ENCODE assay signal across 1 cellular context in the genomic region with DNA sequence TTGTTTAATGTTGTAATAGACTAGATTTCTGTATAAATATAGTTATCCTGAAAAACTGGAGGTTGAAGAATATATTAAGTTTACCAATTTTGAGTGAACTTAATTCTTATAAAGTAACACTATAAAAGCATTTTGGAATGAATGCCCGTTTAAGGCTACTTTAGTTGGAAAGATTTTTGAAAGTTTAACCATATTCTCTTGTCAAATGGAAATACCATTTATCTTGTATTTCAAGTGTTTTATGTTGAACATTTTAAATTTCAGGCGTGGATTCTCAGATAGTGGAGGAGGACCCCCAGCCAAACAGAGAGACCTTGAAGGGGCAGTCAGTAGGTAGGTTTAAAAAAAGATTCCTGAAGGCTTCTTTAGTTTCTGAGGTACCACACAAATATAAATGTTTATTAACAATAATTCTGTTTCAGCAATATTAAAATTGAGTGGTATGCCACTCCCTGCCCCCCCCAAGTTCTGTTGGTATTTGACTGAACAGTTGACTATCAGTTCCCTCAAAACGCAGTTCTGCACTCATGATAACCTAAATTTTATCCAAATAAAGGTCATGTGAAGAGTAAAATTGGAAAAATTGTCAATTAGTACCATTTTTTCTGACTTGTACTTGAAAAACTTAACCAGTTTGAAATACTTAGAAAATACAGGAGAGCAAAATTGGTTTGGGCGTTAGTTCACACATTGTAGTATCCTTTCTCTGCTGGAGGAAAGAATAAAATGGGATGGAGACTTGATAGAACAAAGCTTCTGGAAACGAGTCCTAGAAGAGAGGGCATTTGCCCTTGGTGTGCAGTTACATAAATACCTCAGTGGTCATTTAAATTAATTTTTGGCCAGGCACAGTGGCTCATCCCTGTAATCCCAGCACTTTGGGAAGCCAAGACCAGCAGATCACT.
TF ChIP-seq lines count a peak whose summit lies in the region.

No MANE protein-coding gene starts in this region.

TF ChIP-seq in A549, 52 proteins besides CTCF, POLR2A, EP300 and RAD21 (continued from another document):
- no peak for TF ChIP-seq HOXB5 (CRISPR knock-in tag; IDR thresholded peaks at IDR 0.05)
- TF ChIP-seq, protein P1, sequence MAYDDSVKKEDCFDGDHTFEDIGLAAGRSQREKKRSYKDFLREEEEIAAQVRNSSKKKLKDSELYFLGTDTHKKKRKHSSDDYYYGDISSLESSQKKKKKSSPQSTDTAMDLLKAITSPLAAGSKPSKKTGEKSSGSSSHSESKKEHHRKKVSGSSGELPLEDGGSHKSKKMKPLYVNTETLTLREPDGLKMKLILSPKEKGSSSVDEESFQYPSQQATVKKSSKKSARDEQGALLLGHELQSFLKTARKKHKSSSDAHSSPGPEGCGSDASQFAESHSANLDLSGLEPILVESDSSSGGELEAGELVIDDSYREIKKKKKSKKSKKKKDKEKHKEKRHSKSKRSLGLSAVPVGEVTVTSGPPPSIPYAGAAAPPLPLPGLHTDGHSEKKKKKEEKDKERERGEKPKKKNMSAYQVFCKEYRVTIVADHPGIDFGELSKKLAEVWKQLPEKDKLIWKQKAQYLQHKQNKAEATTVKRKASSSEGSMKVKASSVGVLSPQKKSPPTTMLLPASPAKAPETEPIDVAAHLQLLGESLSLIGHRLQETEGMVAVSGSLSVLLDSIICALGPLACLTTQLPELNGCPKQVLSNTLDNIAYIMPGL (CRISPR knock-in tag; IDR thresholded peaks at IDR 0.05; ENCODE audit: borderline replicate concordance): no peak
- TF ChIP-seq CBX8 (IDR thresholded peaks at IDR 0.05): no peak
- TF ChIP-seq MAZ (IDR thresholded peaks at IDR 0.05; ENCODE audit: borderline replicate concordance, low read depth, low read length): no peak
- no peak for TF ChIP-seq NFE2L2 (conservative IDR thresholded peaks at IDR 0.05; ENCODE audit: low read length)
